8 cellular contexts compared by ENCODE assay signal in the genomic region with DNA sequence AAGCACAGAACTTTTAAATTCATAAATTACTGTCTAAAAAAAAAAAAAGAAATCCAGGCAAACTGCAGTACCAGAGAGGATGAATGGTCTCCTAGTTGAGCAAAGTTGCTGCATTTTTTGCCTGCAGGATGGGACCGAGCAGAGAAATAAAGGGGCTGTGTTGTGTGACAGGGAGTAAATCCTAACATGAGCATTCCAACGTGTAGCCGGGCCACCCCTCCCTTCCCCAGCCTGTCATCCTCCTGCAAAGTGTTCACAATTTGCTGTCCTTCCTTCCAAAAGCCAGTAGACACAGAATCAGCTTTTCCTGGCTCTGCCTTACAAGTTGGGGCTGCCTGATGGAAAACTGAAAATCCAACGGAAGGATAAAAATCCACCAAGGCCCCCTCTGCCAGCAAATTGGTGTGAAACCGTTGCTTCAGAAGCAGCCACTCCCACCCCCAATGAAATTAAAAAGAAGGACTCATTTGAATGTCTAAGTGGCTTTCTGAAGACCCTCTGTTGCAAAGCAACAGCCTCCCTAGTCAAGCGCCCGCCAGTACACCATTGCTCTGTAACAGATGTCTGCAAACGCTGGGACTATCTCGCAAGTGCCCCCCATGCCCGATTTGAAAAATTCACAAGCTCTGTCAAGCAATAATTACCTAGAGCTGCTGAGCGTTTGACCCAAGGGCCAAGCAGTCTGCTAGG. TPM values are rescaled to one million over a fixed set of nuclear protein-coding genes. Genes with fewer than 3 reads are reported as not detected.
A peak's percentile ranks its signal among the peaks of the same experiment; 100 is the strongest.
DNase-seq lines count a peak whose midpoint lies in the region; ATAC-seq and TF ChIP-seq lines count a peak whose summit lies in the region.

No MANE protein-coding gene starts in this region.

- peaks cover 9 to 19% (median 13%) of the 10 kb centered on the region in 3 donors for H3K4me1 Mint-ChIP-seq in CD8-positive, alpha-beta memory T cell

- peak overlapping the region; percentile 44 to 83 (median 60) for H3K4me3 Mint-ChIP-seq in CD8-positive, alpha-beta memory T cell

- H3K27me3 ChIP-seq in CD8-positive, alpha-beta memory T cell (ENCODE audit: insufficient read depth, low read length, poor library complexity, severe bottlenecking) = peaks cover 18% of the 10 kb centered on the region
- H3K27me3 ChIP-seq in PC-9 (ENCODE audit: insufficient read depth, low read depth) (peaks cover 21% of the 10 kb centered on the region; the same call in 1 of the 2 replicates), neutrophil (no peaks in the 10 kb centered on the region), MM.1S (replicated peaks; ENCODE audit: insufficient read depth, low read length) (no peaks in the 10 kb centered on the region)

- peaks cover 9% of the 10 kb centered on the region for H3K4me1 ChIP-seq in CD8-positive, alpha-beta memory T cell (ENCODE audit: insufficient read depth, low read length)
- no peaks in the 10 kb centered on the region for H3K4me1 ChIP-seq in PC-9 (replicated peaks; ENCODE audit: insufficient read depth)
- peaks cover 50 to 57% of the 10 kb centered on the region in 2 experiments for H3K4me1 ChIP-seq in neutrophil (ENCODE audit: control insufficient read depth in 1 of 2, insufficient read depth in 1 of 2, low read depth in 1 of 2, low read length in 1 of 2)
- H3K4me1 ChIP-seq in MM.1S (ENCODE audit: low read length) = no peaks in the 10 kb centered on the region

- H3K4me2 ChIP-seq in PC-9 (peak overlapping the region; percentile 75), MM.1S (ENCODE audit: low read depth, low read length) (no peak overlapping the region)

- H3K9me3 Mint-ChIP-seq in CD8-positive, alpha-beta memory T cell = no peaks in the 10 kb centered on the region

- H2AFZ ChIP-seq in PC-9 = no peak overlapping the region
- no peak overlapping the region for H2AFZ ChIP-seq in MM.1S (ENCODE audit: low read length)

- H3K9ac ChIP-seq in MM.1S (ENCODE audit: low read length) = no peak overlapping the region

- no peaks in the 10 kb centered on the region for H3K9me3 ChIP-seq in CD8-positive, alpha-beta memory T cell (ENCODE audit: low read length)
- H3K9me3 ChIP-seq in PC-9 (ENCODE audit: insufficient read depth, low read depth) (no peaks in the 10 kb centered on the region), neutrophil (no peaks in the 10 kb centered on the region), MM.1S (replicated peaks; ENCODE audit: insufficient read depth, low read length) (no peaks in the 10 kb centered on the region)

- H3K9me2 ChIP-seq in PC-9 (ENCODE audit: insufficient read depth) (no peaks in the 10 kb centered on the region), MM.1S (replicated peaks; ENCODE audit: insufficient read depth, low read length) (no peaks in the 10 kb centered on the region)

- H3K27me3 Mint-ChIP-seq in CD8-positive, alpha-beta memory T cell = peaks cover 37 to 70% of the 10 kb centered on the region in 2 donors

- no peak overlapping the region for H3K27ac Mint-ChIP-seq in CD8-positive, alpha-beta memory T cell

- intact Hi-C loops in PC-9 (cut with micrococcal nuclease; ENCODE audit: unreplicated experiment) = no loop called here

- H4K20me1 ChIP-seq in PC-9 (ENCODE audit: insufficient read depth) = no peaks in the 10 kb centered on the region
- H4K20me1 ChIP-seq in MM.1S (ENCODE audit: insufficient read depth, low read length) = no peaks in the 10 kb centered on the region

- DNase-seq in CD8-positive, alpha-beta memory T cell = no peak
- DNase-seq in PC-9 (no peak), fibroblast of mammary gland (ENCODE audit: low read depth) (no peak), NCI-H1694 treated with DMSO at 0.1 percent for 48 hours (lab: John Stamatoyannopoulos, UW) (no peak), NCI-H2107 treated with DMSO at 0.1 percent for 48 hours (lab: John Stamatoyannopoulos, UW; ENCODE audit: unreplicated experiment) (no peak), MM.1S (no peak)

- TF ChIP-seq CTCF in PC-9 (conservative IDR thresholded peaks at IDR 0.05) (no peak), fibroblast of mammary gland (conservative IDR thresholded peaks at IDR 0.05; ENCODE audit: control insufficient read depth, insufficient read depth, low read depth, low read length) (no peak), neutrophil (IDR thresholded peaks at IDR 0.05) (no peak), MM.1S (IDR thresholded peaks at IDR 0.05; ENCODE audit: low read length) (no peak)

- H3K36me3 Mint-ChIP-seq in CD8-positive, alpha-beta memory T cell = no peaks in the 10 kb centered on the region

- BruUV-seq in PC-9 (replicated peaks; lab: Mats Ljungman, UMichigan) = no TSS peak

- no peaks in the 10 kb centered on the region for H3K79me2 ChIP-seq in PC-9 (ENCODE audit: low read depth)
- no peaks in the 10 kb centered on the region for H3K79me2 ChIP-seq in MM.1S (ENCODE audit: low read length)

- H3F3A ChIP-seq in PC-9 (ENCODE audit: insufficient read depth, low read depth) (no peaks in the 10 kb centered on the region), MM.1S (ENCODE audit: insufficient read depth, low read length) (no peaks in the 10 kb centered on the region)

- H3K27ac ChIP-seq in CD8-positive, alpha-beta memory T cell (ENCODE audit: low read depth, low read length) = no peak overlapping the region
- H3K27ac ChIP-seq in PC-9 (no peak overlapping the region), neutrophil (peak overlapping the region; percentile 63), MM.1S (ENCODE audit: low read length) (no peak overlapping the region)

- H3K36me3 ChIP-seq in CD8-positive, alpha-beta memory T cell (ENCODE audit: insufficient read depth, low read length) = no peaks in the 10 kb centered on the region
- no peaks in the 10 kb centered on the region for H3K36me3 ChIP-seq in PC-9 (ENCODE audit: low read depth)
- no peaks in the 10 kb centered on the region for H3K36me3 ChIP-seq in neutrophil
- H3K36me3 ChIP-seq in MM.1S (replicated peaks; ENCODE audit: insufficient read depth, low read length) = no peaks in the 10 kb centered on the region

- no peak for ATAC-seq in HG03460 (IDR thresholded peaks at IDR 0.05; ENCODE audit: unreplicated experiment)

- CTCF ChIA-PET in CD8-positive, alpha-beta memory T cell (lab: Charles Lee) = no interaction called here
- CTCF ChIA-PET in PC-9 (lab: Charles Lee) = no interaction called here

- H3K4me3 ChIP-seq in CD8-positive, alpha-beta memory T cell (ENCODE audit: low read length) = no peak overlapping the region
- H3K4me3 ChIP-seq in PC-9 (no peak overlapping the region), fibroblast of mammary gland (ENCODE audit: control insufficient read depth, low read depth, low read length) (peak overlapping the region; percentile 29), neutrophil (ENCODE audit: low read depth in 1 of 2, low read length in 1 of 2) (peak overlapping the region; percentile 58 to 68), MM.1S (ENCODE audit: low read length) (no peak overlapping the region)

- POLR2A ChIA-PET in CD8-positive, alpha-beta memory T cell (lab: Charles Lee) = interaction anchor here (0.9 kb wide), 1 partner anchor 8 kb away, joined by 3 read pairs; no protein-coding TSS in a partner anchor
- POLR2A ChIA-PET in PC-9 (lab: Charles Lee; ENCODE audit: unreplicated experiment) = no interaction called here

RNA-seq across cellular contexts. Expression of a gene that starts 0.7 kb away (rescaled TPM):
- total RNA-seq in CD8-positive, alpha-beta memory T cell = 10 to 100 TPM; 40.3 to 41.1 TPM
- 3.0 TPM for polyA plus RNA-seq in CD8-positive, alpha-beta memory T cell
- 7.6 and 10.2 TPM in 2 replicates for total RNA-seq in PC-9 (2021)

Comparison
In these comparisons a context has a peak if more than half of its experiments do, and no peak if none do; other contexts are left out.
1. H3K4me3 ChIP-seq: peak in fibroblast of mammary gland (single experiment) and neutrophil (2 of 2); none in CD8-positive, alpha-beta memory T cell (single experiment), PC-9 (single experiment) and MM.1S (single experiment).